18 cellular contexts compared by ENCODE assay signal in the genomic region with DNA sequence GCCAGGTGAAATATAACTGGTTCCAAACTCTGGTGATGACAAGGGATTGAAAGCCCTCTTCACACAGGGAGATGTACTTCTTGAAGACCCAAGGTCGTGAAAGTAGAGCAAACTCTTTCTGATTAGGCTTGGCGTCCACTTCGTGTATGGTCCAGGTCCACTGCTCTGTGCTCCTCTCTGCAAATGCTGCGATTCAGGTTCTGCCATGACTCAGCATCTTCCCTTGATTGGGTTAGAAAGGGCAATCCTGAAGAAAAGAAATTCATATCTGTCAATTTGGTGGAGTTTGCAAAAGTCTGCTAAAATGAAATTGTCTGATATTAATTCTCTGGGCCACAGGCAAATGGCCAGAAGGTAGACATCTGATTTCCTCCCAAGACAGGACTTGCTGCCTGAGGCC.
DNase-seq lines count a peak whose midpoint lies in the region; ATAC-seq, FAIRE-seq and TF ChIP-seq lines count a peak whose summit lies in the region.
"Had no signal": no experiment of that assay in that cellular context is flagged by ENCODE, and none has a peak within 500 bp of the region (broad histone marks: within the 10 kb centered on the region; RNA-seq: fewer than 3 reads in every experiment).

No MANE protein-coding gene starts in this region.

- no peak overlapping the region for H3K14ac ChIP-seq in IMR-90 (replicated peaks; ENCODE audit: low read depth, low read length)

- no peaks in the 10 kb centered on the region for H3K4me1 Mint-ChIP-seq in neural progenitor cell
- H3K4me1 Mint-ChIP-seq: B cell had no signal

- H2BK20ac ChIP-seq in IMR-90 (ENCODE audit: low read depth, low read length): no peak overlapping the region

- no peak overlapping the region for H2AK5ac ChIP-seq in IMR-90 (ENCODE audit: low read depth, low read length)

- TF ChIP-seq EP300 in A549 (IDR thresholded peaks at IDR 0.05) (no peak), stomach (IDR thresholded peaks at IDR 0.05) (no peak)

- H4K20me1 ChIP-seq in IMR-90 (ENCODE audit: insufficient read depth, low read length) (no peaks in the 10 kb centered on the region), OCI-LY7 (ENCODE audit: insufficient read depth, low read length) (no peaks in the 10 kb centered on the region), neural progenitor cell (ENCODE audit: low read depth) (no peaks in the 10 kb centered on the region)
- H4K20me1 ChIP-seq: BLaER1 treated with 17β-estradiol and CSF1 and Interleukin-3, amounts not matched to agents 10 nM and 100 nM had no signal

- H3K9me2 ChIP-seq in OCI-LY7 (ENCODE audit: insufficient read depth, low read length): no peaks in the 10 kb centered on the region

- no peak overlapping the region for H2BK15ac ChIP-seq in IMR-90 (ENCODE audit: low read depth, low read length)

- dilution Hi-C loops in IMR-90 (cut with HindIII; ENCODE audit: low sequenced_read_pairs, unreplicated experiment): no loop called here

- H2AK9ac ChIP-seq in IMR-90 (replicated peaks; ENCODE audit: low read depth, low read length, poor library complexity): no peak overlapping the region

- ATAC-seq in A549: no peak
- no peak for ATAC-seq in IMR-90 (ENCODE audit: low read depth)
- ATAC-seq in lower lobe of right lung: no peak
- ATAC-seq: CD8-positive, alpha-beta T cell had no signal

- peaks cover 4% of the 10 kb centered on the region for H3K9me3 Mint-ChIP-seq in neural progenitor cell
- H3K9me3 Mint-ChIP-seq: CD8-positive, alpha-beta T cell had no signal

- no peak overlapping the region for H3K4ac ChIP-seq in IMR-90 (ENCODE audit: low read depth, low read length)

- H4K5ac ChIP-seq in IMR-90 (ENCODE audit: low read depth, low read length): no peak overlapping the region

- TF ChIP-seq RAD21 in A549 (conservative IDR thresholded peaks at IDR 0.05 in 1 of 2, IDR thresholded peaks at IDR 0.05 in 1 of 2): no peak
- TF ChIP-seq RAD21 in IMR-90 (IDR thresholded peaks at IDR 0.05; ENCODE audit: low read length): no peak

- no peak overlapping the region for H4K8ac ChIP-seq in IMR-90 (ENCODE audit: low read depth in 2 of 2, low read length in 2 of 2)

- H3K36me3 ChIP-seq in IMR-90 (ENCODE audit: control insufficient read depth, insufficient read depth, low read length) (no peaks in the 10 kb centered on the region), OCI-LY7 (ENCODE audit: insufficient read depth, low read length) (no peaks in the 10 kb centered on the region), neural progenitor cell (no peaks in the 10 kb centered on the region), lower lobe of right lung (no peaks in the 10 kb centered on the region), stomach (no peaks in the 10 kb centered on the region)
- H3K36me3 ChIP-seq: BLaER1 treated with 17β-estradiol and CSF1 and Interleukin-3, amounts not matched to agents 10 nM and 100 nM had no signal

- H3K9ac ChIP-seq in IMR-90 (ENCODE audit: low read depth, low read length) (no peak overlapping the region), neural progenitor cell (no peak overlapping the region)
- H3K9ac ChIP-seq: BLaER1 treated with 17β-estradiol and CSF1 and Interleukin-3, amounts not matched to agents 10 nM and 100 nM; GM23248 had no signal

- H3K4me2 ChIP-seq in A549 (no peak overlapping the region), IMR-90 (ENCODE audit: low read depth, low read length) (no peak overlapping the region), OCI-LY7 (ENCODE audit: low read length) (no peak overlapping the region), neural progenitor cell (no peak overlapping the region)
- H3K4me2 ChIP-seq: BLaER1 treated with 17β-estradiol and CSF1 and Interleukin-3, amounts not matched to agents 10 nM and 100 nM had no signal

- H3K23ac ChIP-seq in IMR-90 (ENCODE audit: low read depth, low read length): no peak overlapping the region

- no peaks in the 10 kb centered on the region for H3K79me1 ChIP-seq in IMR-90 (ENCODE audit: low read depth in 1 of 2, low read length in 2 of 2)

- no peaks in the 10 kb centered on the region for H3K9me1 ChIP-seq in IMR-90 (ENCODE audit: insufficient read depth, low read length)

- no peak overlapping the region for H3K4me3 Mint-ChIP-seq in neural progenitor cell
- H3K4me3 Mint-ChIP-seq: B cell; CD8-positive, alpha-beta T cell; HFFc6 had no signal

- FAIRE-seq in A549 (lab: Jason Lieb, UNC): no peak
- FAIRE-seq: G401.6 had no signal

- intact Hi-C loops in IMR-90 (cut with micrococcal nuclease) (no loop called here), OCI-LY7 (cut with micrococcal nuclease; ENCODE audit: unreplicated experiment) (no loop called here), lower lobe of right lung (cut with DNase I) (no loop called here), stomach (cut with DNase I; ENCODE audit: low total_unique reads) (no loop called here)

- in situ Hi-C loops in IMR-90 (cut with MboI; ENCODE audit: low sequenced_read_pairs): no loop called here

- H3K4me1 ChIP-seq in A549 (no peaks in the 10 kb centered on the region), IMR-90 (ENCODE audit: control insufficient read depth, insufficient read depth, low read length) (no peaks in the 10 kb centered on the region), OCI-LY7 (ENCODE audit: insufficient read depth, low read length, poor library complexity, severe bottlenecking) (no peaks in the 10 kb centered on the region), neural progenitor cell (no peaks in the 10 kb centered on the region), lower lobe of right lung (no peaks in the 10 kb centered on the region), stomach (no peaks in the 10 kb centered on the region)
- H3K4me1 ChIP-seq: BLaER1 treated with 17β-estradiol and CSF1 and Interleukin-3, amounts not matched to agents 10 nM and 100 nM had no signal

- H3K56ac ChIP-seq in IMR-90 (ENCODE audit: extremely low read depth, insufficient read depth, low read length): no peak overlapping the region

- H3K4me3 ChIP-seq in A549 (no peak overlapping the region), IMR-90 (ENCODE audit: insufficient read depth, low read depth, low read length) (no peak overlapping the region), OCI-LY7 (ENCODE audit: low read depth, low read length, poor library complexity, severe bottlenecking) (no peak overlapping the region), neural progenitor cell (no peak overlapping the region), lower lobe of right lung (no peak overlapping the region), stomach (no peak overlapping the region)
- H3K4me3 ChIP-seq: BLaER1 treated with 17β-estradiol and CSF1 and Interleukin-3, amounts not matched to agents 10 nM and 100 nM; GM23248 had no signal

- no peak overlapping the region for H2AFZ ChIP-seq in IMR-90 (replicated peaks; ENCODE audit: low read length, poor library complexity)
- peak overlapping the region; percentile 96 for H2AFZ ChIP-seq in OCI-LY7 (ENCODE audit: low read length)
- H2AFZ ChIP-seq in neural progenitor cell (replicated peaks): peak overlapping the region; percentile 68
- H2AFZ ChIP-seq: GM23248 had no signal

- WGBS in A549 (ENCODE audit: missing lambda C conversion rate): 38% methylated on average over 4 of the region's 4 CpGs
- 20% methylated on average over 2 of the region's 4 CpGs; no CpG with 5 or more reads in 1 of the 2 experiments for WGBS in IMR-90 (ENCODE audit: extremely low coverage in 2 of 2, insufficient read length in 1 of 2), 2 experiments
- 73 to 84% (median 77%) methylated on average over 4 of the region's 4 CpGs for WGBS in stomach, 5 donors

- H3K18ac ChIP-seq in IMR-90 (ENCODE audit: low read depth, low read length): no peak overlapping the region

- H2BK120ac ChIP-seq in IMR-90 (ENCODE audit: low read depth, low read length): no peak overlapping the region

- H3K36me3 Mint-ChIP-seq in neural progenitor cell: no peaks in the 10 kb centered on the region
- H3K36me3 Mint-ChIP-seq: CD8-positive, alpha-beta T cell had no signal

- POLR2A ChIA-PET in A549 (lab: Yijun Ruan, JAX): no interaction called here
- POLR2A ChIA-PET in IMR-90 (lab: Charles Lee; ENCODE audit: unreplicated experiment): no interaction called here
- POLR2A ChIA-PET in OCI-LY7 (lab: Charles Lee): no interaction called here

- TF ChIP-seq CTCF in A549 (IDR thresholded peaks at IDR 0.05): no peak
- no peak for TF ChIP-seq CTCF in IMR-90 (conservative IDR thresholded peaks at IDR 0.05; ENCODE audit: low read depth, low read length)
- TF ChIP-seq CTCF in OCI-LY7 (conservative IDR thresholded peaks at IDR 0.05; ENCODE audit: low read length): no peak
- TF ChIP-seq CTCF in neural progenitor cell (IDR thresholded peaks at IDR 0.05): no peak
- no peak for TF ChIP-seq CTCF in lower lobe of right lung (IDR thresholded peaks at IDR 0.05)
- no peak for TF ChIP-seq CTCF in stomach (IDR thresholded peaks at IDR 0.05)

- no peaks in the 10 kb centered on the region for H3K79me2 ChIP-seq in OCI-LY7 (ENCODE audit: insufficient read depth, low read depth, low read length)
- H3K79me2 ChIP-seq in neural progenitor cell (ENCODE audit: low read depth): no peaks in the 10 kb centered on the region

- H2BK5ac ChIP-seq in IMR-90 (ENCODE audit: low read depth, low read length, poor library complexity, severe bottlenecking): no peak overlapping the region

- no peaks in the 10 kb centered on the region for H3K9me3 ChIP-seq in A549
- peaks cover 24% of the 10 kb centered on the region for H3K9me3 ChIP-seq in IMR-90 (ENCODE audit: control insufficient read depth, insufficient read depth, low read length)
- H3K9me3 ChIP-seq in OCI-LY7 (ENCODE audit: low read length): no peaks in the 10 kb centered on the region
- H3K9me3 ChIP-seq in neural progenitor cell (ENCODE audit: low read depth): no peaks in the 10 kb centered on the region
- H3K9me3 ChIP-seq in lower lobe of right lung: no peaks in the 10 kb centered on the region
- H3K9me3 ChIP-seq in stomach: no peaks in the 10 kb centered on the region

- H3K27me3 ChIP-seq in IMR-90 (ENCODE audit: control insufficient read depth, insufficient read depth, low read length) (no peaks in the 10 kb centered on the region), neural progenitor cell (no peaks in the 10 kb centered on the region), lower lobe of right lung (ENCODE audit: low read depth) (no peaks in the 10 kb centered on the region), stomach (peaks cover 0 to 4% (median 0%) of the 10 kb centered on the region in 3 donors)
- H3K27me3 ChIP-seq: BLaER1 treated with 17β-estradiol and CSF1 and Interleukin-3, amounts not matched to agents 10 nM and 100 nM had no signal

- no peak overlapping the region for H3K27ac ChIP-seq in A549
- H3K27ac ChIP-seq in IMR-90 (ENCODE audit: insufficient read depth, low read length): no peak overlapping the region
- H3K27ac ChIP-seq in OCI-LY7 (ENCODE audit: low read depth, low read length, poor library complexity, severe bottlenecking): no peak overlapping the region
- no peak overlapping the region for H3K27ac ChIP-seq in neural progenitor cell
- H3K27ac ChIP-seq in lower lobe of right lung: no peak overlapping the region
- H3K27ac ChIP-seq in stomach: no peak overlapping the region
- H3K27ac ChIP-seq: BLaER1 treated with 17β-estradiol and CSF1 and Interleukin-3, amounts not matched to agents 10 nM and 100 nM; GM23248 had no signal

- H3K27ac Mint-ChIP-seq in neural progenitor cell: no peak overlapping the region
- H3K27ac Mint-ChIP-seq: B cell; CD8-positive, alpha-beta T cell; HFFc6 had no signal

- CTCF ChIA-PET in A549 (lab: Yijun Ruan, JAX) (no interaction called here), IMR-90 (lab: Yijun Ruan, JAX) (no interaction called here), OCI-LY7 (lab: Charles Lee; ENCODE audit: unreplicated experiment) (no interaction called here)

- no peaks in the 10 kb centered on the region for H3K27me3 Mint-ChIP-seq in neural progenitor cell (ENCODE audit: insufficient read depth, low read depth)
- H3K27me3 Mint-ChIP-seq: B cell had no signal

- no TSS peak for BruUV-seq in IMR-90 (replicated peaks; lab: Mats Ljungman, UMichigan)
- no TSS peak for BruUV-seq in OCI-LY7 (replicated peaks; lab: Mats Ljungman, UMichigan)

- H4K91ac ChIP-seq in IMR-90 (ENCODE audit: insufficient read depth, low read depth, low read length): no peak overlapping the region

- DNase-seq in A549 (ENCODE audit: low read depth in 1 of 2, low spot score in 1 of 2) (no peak), IMR-90 (no peak), OCI-LY7 (ENCODE audit: low spot score) (no peak), neural progenitor cell (ENCODE audit: low spot score) (no peak), lower lobe of right lung (no peak), EL (no peak), stomach (no peak), T-helper 2 cell (no peak)
- DNase-seq: 8988T; Calu3; CD8-positive, alpha-beta T cell; DMS79 treated with DMSO at 0.1 percent for 48 hours; GM23248; HCEC 1CT; HFFc6 had no signal

- TF ChIP-seq POLR2A in A549 (IDR thresholded peaks at IDR 0.05; ENCODE audit: low read length): no peak
- no peak for TF ChIP-seq POLR2A in IMR-90 (IDR thresholded peaks at IDR 0.05; ENCODE audit: low read depth, low read length)
- TF ChIP-seq POLR2A in stomach (IDR thresholded peaks at IDR 0.05): no peak

- no peaks in the 10 kb centered on the region for H3F3A ChIP-seq in neural progenitor cell (ENCODE audit: low read depth)
